7 cellular contexts compared by ENCODE assay signal in the genomic region with DNA sequence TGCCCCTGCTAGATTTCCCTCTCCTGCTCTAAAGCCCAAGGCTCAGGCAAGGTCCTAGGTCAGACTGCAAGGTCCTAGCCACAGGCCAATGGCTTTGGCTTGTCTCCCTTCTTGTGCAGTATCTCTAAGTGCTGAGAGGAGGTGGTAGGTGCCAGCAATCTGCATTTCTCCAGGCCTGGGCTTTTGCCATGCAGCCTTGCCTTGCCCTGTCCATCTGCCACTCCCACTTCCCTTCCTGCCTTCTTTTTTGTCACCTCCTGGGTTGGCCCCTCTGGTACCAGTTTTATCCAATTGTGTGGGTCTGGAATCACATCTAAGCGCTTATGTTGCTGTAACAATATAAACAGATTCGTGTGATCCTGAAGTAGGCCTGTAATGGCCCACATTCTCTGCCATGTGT.
"Had no signal": no experiment of that assay in that cellular context is flagged by ENCODE, and none has a peak within 500 bp of the region (broad histone marks: within the 10 kb centered on the region; RNA-seq: fewer than 3 reads in every experiment).

No MANE protein-coding gene starts in this region.

- H3K36me3 Mint-ChIP-seq: IgD-negative memory B cell had no signal

- H3K4me1 Mint-ChIP-seq: IgD-negative memory B cell had no signal

- H3K27ac ChIP-seq: GM23248 had no signal

- H3K27ac Mint-ChIP-seq: H9, IgD-negative memory B cell had no signal

- H3K4me3 ChIP-seq: GM23248 had no signal

- H3K4me3 Mint-ChIP-seq: H9, IgD-negative memory B cell had no signal

- H2AFZ ChIP-seq: GM23248 had no signal

- H3K9ac ChIP-seq: GM23248 had no signal

- H3K9me3 Mint-ChIP-seq: H9, IgD-negative memory B cell had no signal

- ATAC-seq: HepG2 had no signal

- DNase-seq: GM23248, GOT3, H9, HCEC 1CT, KBM-7 had no signal
